Comparison of ENCODE assay signal across 20 cellular contexts in the genomic region with DNA sequence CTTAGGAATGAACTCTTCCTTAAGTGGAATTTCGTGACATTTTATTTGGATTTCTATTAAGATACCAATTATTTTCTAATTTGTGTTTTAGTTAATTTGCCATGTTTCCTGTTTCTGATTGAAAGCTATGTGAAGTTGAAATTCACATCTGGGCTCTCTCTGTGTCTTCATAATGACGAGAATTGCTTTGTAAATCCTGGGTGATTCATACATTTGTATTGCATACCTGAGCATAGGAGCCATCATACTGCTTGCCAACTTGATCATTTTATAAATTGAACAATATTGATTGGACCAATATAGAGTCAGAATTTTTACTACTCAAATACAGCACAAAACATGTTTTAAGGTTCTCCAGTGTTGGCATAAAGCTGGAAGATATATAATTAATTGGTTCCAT.
"Had no signal": no experiment of that assay in that cellular context is flagged by ENCODE, and none has a peak within 500 bp of the region (broad histone marks: within the 10 kb centered on the region; RNA-seq: fewer than 3 reads in every experiment).

No MANE protein-coding gene starts in this region.

- H3K9me3 ChIP-seq: esophagus squamous epithelium, prostate gland, right lobe of liver, stomach had no signal

- H3K27ac ChIP-seq: esophagus squamous epithelium, parathyroid adenoma, prostate gland, right lobe of liver, stomach had no signal

- H3K4me1 Mint-ChIP-seq: immature natural killer cell; naive B cell; nephron progenitor cell; stimulated activated memory B cell treated with anti-CD40 and anti-IgM and Interleukin-4, amounts not matched to agents 10 μg/mL and 1 μg/mL and 100 μg/mL, for 72 hours had no signal

- H3K27ac Mint-ChIP-seq: immature natural killer cell; naive B cell; nephron progenitor cell; stimulated activated memory B cell treated with anti-CD40 and anti-IgM and Interleukin-4, amounts not matched to agents 10 μg/mL and 1 μg/mL and 100 μg/mL, for 72 hours had no signal

- H3K4me3 ChIP-seq: esophagus squamous epithelium, lung, prostate gland, right lobe of liver, stomach had no signal

- H3K36me3 Mint-ChIP-seq: immature natural killer cell; naive B cell; stimulated activated memory B cell treated with anti-CD40 and anti-IgM and Interleukin-4, amounts not matched to agents 10 μg/mL and 1 μg/mL and 100 μg/mL, for 72 hours had no signal

- FAIRE-seq: endometrium, kidney had no signal

- H3K27me3 ChIP-seq: esophagus squamous epithelium, right lobe of liver, stomach had no signal

- H3K4me1 ChIP-seq: esophagus squamous epithelium, parathyroid adenoma, prostate gland, right lobe of liver, stomach had no signal

- DNase-seq: effector memory CD4-positive, alpha-beta T cell; esophagus squamous epithelium; foreskin fibroblast; immature natural killer cell; kidney; left colon; left ventricle myocardium superior; mesendoderm; naive B cell; nephron progenitor cell; retina; right lobe of liver; stimulated activated CD4-positive, alpha-beta T cell treated with anti-CD3 and anti-CD28 coated beads, Interleukin-4, amount 100 ng/mL, for 1 hour; stomach; trophoblast cell had no signal

- H3K4me3 Mint-ChIP-seq: immature natural killer cell; naive B cell; nephron progenitor cell; stimulated activated memory B cell treated with anti-CD40 and anti-IgM and Interleukin-4, amounts not matched to agents 10 μg/mL and 1 μg/mL and 100 μg/mL, for 72 hours had no signal

- H3K27me3 Mint-ChIP-seq: naive B cell; stimulated activated memory B cell treated with anti-CD40 and anti-IgM and Interleukin-4, amounts not matched to agents 10 μg/mL and 1 μg/mL and 100 μg/mL, for 72 hours had no signal

- H3K36me3 ChIP-seq: esophagus squamous epithelium, prostate gland, right lobe of liver, stomach had no signal

- H3K9me3 Mint-ChIP-seq: nephron progenitor cell had no signal
